In the genomic region with DNA sequence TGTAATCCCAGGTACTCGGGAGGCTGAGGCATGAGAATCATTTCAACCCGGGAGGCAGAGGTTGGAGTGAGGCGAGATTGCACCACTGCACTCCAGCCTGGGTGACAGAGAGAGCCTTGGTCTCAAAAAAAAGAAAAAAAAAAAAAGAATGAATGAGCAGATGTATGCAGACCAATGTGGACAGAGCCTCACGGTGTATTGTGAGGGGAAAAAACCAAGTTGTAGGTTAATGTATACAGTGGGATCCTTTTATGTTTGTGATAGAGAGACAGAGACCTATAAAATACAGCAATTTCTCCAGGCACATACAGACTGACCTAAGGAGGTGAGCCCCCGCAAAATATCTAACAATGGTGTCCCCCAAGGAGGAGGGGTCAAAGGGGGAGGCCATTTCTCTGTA, we compare ENCODE assay signal across 18 cellular contexts. TPM values are rescaled to one million over a fixed set of nuclear protein-coding genes. Genes with fewer than 3 reads are reported as not detected.
A peak's percentile ranks its signal among the peaks of the same experiment; 100 is the strongest.
DNase-seq lines count a peak whose midpoint lies in the region; ATAC-seq and TF ChIP-seq lines count a peak whose summit lies in the region.
"Had no signal": no experiment of that assay in that cellular context is flagged by ENCODE, and none has a peak within 500 bp of the region (broad histone marks: within the 10 kb centered on the region; RNA-seq: fewer than 3 reads in every experiment).

No MANE protein-coding gene starts in this region.

- ATAC-seq in SK-N-SH treated with all-trans-retinoic acid at 6 μM for 48 hours (no peak), lung (ENCODE audit: insufficient read depth, low FRiP score) (no peak)
- ATAC-seq in naive thymus-derived CD8-positive, alpha-beta T cell: no peak

- CTCF ChIA-PET in SK-N-SH (lab: Yijun Ruan, JAX): interaction anchor here (0.9 to 3.3 kb wide), 4 partner anchors 11 to 95 kb away, joined by 5 to 27 read pairs (median 16); a partner anchor contains a TSS

- no peak overlapping the region for H3K4me3 Mint-ChIP-seq in chondrocyte (ENCODE audit: unreplicated experiment)
- H3K4me3 Mint-ChIP-seq in naive thymus-derived CD8-positive, alpha-beta T cell: no peak overlapping the region
- H3K4me3 Mint-ChIP-seq in activated T-helper 1 cell treated with anti-CD3 and anti-CD28 coated beads, Interleukin-12 subunit alpha, Interleukin-12 subunit beta, Interleukin-2, Interleukin-4 antibody, amounts not matched to agents 30 ng/mL and 10 ng/mL and 1 ng/mL, durations not matched to agents 14 hours and 24 hours and 36 hours: no peak overlapping the region
- H3K4me3 Mint-ChIP-seq: activated naive CD4-positive, alpha-beta T cell treated with anti-CD3 and anti-CD28 coated beads, Interleukin-2, amount 10 ng/mL, durations not matched to agents 7 days and 5 days had no signal

- H3K9me3 ChIP-seq in SK-N-SH: no peaks in the 10 kb centered on the region
- H3K9me3 ChIP-seq in lung (ENCODE audit: control insufficient read depth in 2 of 2, insufficient read depth in 1 of 2, low read length in 1 of 2): no peaks in the 10 kb centered on the region
- no peaks in the 10 kb centered on the region for H3K9me3 ChIP-seq in tibial artery
- H3K9me3 ChIP-seq: neutrophil had no signal

- no peaks in the 10 kb centered on the region for H4K20me1 ChIP-seq in SK-N-SH (ENCODE audit: insufficient read depth)

- no peak overlapping the region for H3K4me3 ChIP-seq in SK-N-SH (ENCODE audit: low read depth in 2 of 2, low read length in 1 of 2)
- H3K4me3 ChIP-seq in lung: no peak overlapping the region
- no peak overlapping the region for H3K4me3 ChIP-seq in tibial artery
- H3K4me3 ChIP-seq: GM23248 had no signal

- H3F3A ChIP-seq in SK-N-SH (replicated peaks; ENCODE audit: insufficient read depth): peaks cover 58% of the 10 kb centered on the region

- H3K27me3 ChIP-seq in SK-N-SH (ENCODE audit: insufficient read depth): no peaks in the 10 kb centered on the region
- no peaks in the 10 kb centered on the region for H3K27me3 ChIP-seq in lung (ENCODE audit: control insufficient read depth, insufficient read depth)
- no peaks in the 10 kb centered on the region for H3K27me3 ChIP-seq in tibial artery

- POLR2A ChIA-PET in SK-N-SH (lab: Yijun Ruan, JAX): no interaction called here
- POLR2A ChIA-PET in naive thymus-derived CD8-positive, alpha-beta T cell (lab: Charles Lee): no interaction called here

- intact Hi-C loops in tibial artery (cut with DNase I; ENCODE audit: low total_unique reads): no loop called here
- intact Hi-C loops in activated T-helper 1 cell treated with anti-CD3 and anti-CD28 coated beads, Interleukin-12 subunit alpha, Interleukin-12 subunit beta, Interleukin-2, Interleukin-4 antibody, amounts not matched to agents 30 ng/mL and 10 ng/mL and 1 ng/mL, durations not matched to agents 14 hours and 24 hours and 36 hours (cut with micrococcal nuclease): no loop called here

- peak overlapping the region; percentile 63 for H3K27ac Mint-ChIP-seq in chondrocyte (ENCODE audit: unreplicated experiment)
- H3K27ac Mint-ChIP-seq in naive thymus-derived CD8-positive, alpha-beta T cell: no peak overlapping the region
- H3K27ac Mint-ChIP-seq in activated T-helper 1 cell treated with anti-CD3 and anti-CD28 coated beads, Interleukin-12 subunit alpha, Interleukin-12 subunit beta, Interleukin-2, Interleukin-4 antibody, amounts not matched to agents 30 ng/mL and 10 ng/mL and 1 ng/mL, durations not matched to agents 14 hours and 24 hours and 36 hours: no peak overlapping the region
- H3K27ac Mint-ChIP-seq: activated naive CD4-positive, alpha-beta T cell treated with anti-CD3 and anti-CD28 coated beads, Interleukin-2, amount 10 ng/mL, durations not matched to agents 7 days and 5 days had no signal

- H3K36me3 Mint-ChIP-seq in chondrocyte (ENCODE audit: low read depth): peaks cover 8% of the 10 kb centered on the region
- no peaks in the 10 kb centered on the region for H3K36me3 Mint-ChIP-seq in naive thymus-derived CD8-positive, alpha-beta T cell
- H3K36me3 Mint-ChIP-seq in activated T-helper 1 cell treated with anti-CD3 and anti-CD28 coated beads, Interleukin-12 subunit alpha, Interleukin-12 subunit beta, Interleukin-2, Interleukin-4 antibody, amounts not matched to agents 30 ng/mL and 10 ng/mL and 1 ng/mL, durations not matched to agents 14 hours and 24 hours and 36 hours (ENCODE audit: low read depth): no peaks in the 10 kb centered on the region
- H3K36me3 Mint-ChIP-seq: activated naive CD4-positive, alpha-beta T cell treated with anti-CD3 and anti-CD28 coated beads, Interleukin-2, amount 10 ng/mL, durations not matched to agents 7 days and 5 days had no signal

- no peak for DNase-seq in SK-N-SH
- DNase-seq in chondrocyte (ENCODE audit: low spot score): no peak
- no peak for DNase-seq in lung (ENCODE audit: low spot score)
- no peak for DNase-seq in tibial artery
- no peak for DNase-seq in NCI-H524 (lab: John Stamatoyannopoulos, UW)
- DNase-seq in naive thymus-derived CD8-positive, alpha-beta T cell: no peak
- no peak for DNase-seq in activated T-helper 1 cell treated with anti-CD3 and anti-CD28 coated beads, Interleukin-12 subunit alpha, Interleukin-12 subunit beta, Interleukin-2, Interleukin-4 antibody, amounts not matched to agents 30 ng/mL and 10 ng/mL and 1 ng/mL, durations not matched to agents 14 hours and 24 hours and 36 hours (ENCODE audit: low spot score)
- DNase-seq: activated naive CD4-positive, alpha-beta T cell treated with anti-CD3 and anti-CD28 coated beads, Interleukin-2, amount 10 ng/mL, durations not matched to agents 7 days and 5 days; activated T-cell treated with anti-CD3 and anti-CD28 coated beads, Interleukin-2, amount 50 U/mL, for 1 hour; erythroblast; GM23248; midbrain; NCI-H2029; stimulated activated CD4-positive, alpha-beta T cell treated with anti-CD3 and anti-CD28 coated beads, Interleukin-4, amount 100 ng/mL, for 4 hours; stimulated activated CD8-positive, alpha-beta memory T cell treated with anti-CD3 and anti-CD28 coated beads, Interleukin-4, amount 100 ng/mL, for 48 hours had no signal

- TF ChIP-seq EP300 in SK-N-SH (IDR thresholded peaks at IDR 0.05; ENCODE audit: borderline replicate concordance in 1 of 2, low read depth in 1 of 2, low read length in 1 of 2): no peak

- peak overlapping the region; percentile 51; the same call in 1 of the 2 replicates for H3K4me2 ChIP-seq in SK-N-SH

- H2AFZ ChIP-seq in SK-N-SH (ENCODE audit: low read depth): no peak overlapping the region
- H2AFZ ChIP-seq: GM23248 had no signal

- H3K27ac ChIP-seq in SK-N-SH (ENCODE audit: low read depth in 2 of 2, low read length in 1 of 2) (peak overlapping the region; percentile 86 to 98), lung (ENCODE audit: low read depth in 1 of 2, low read length in 1 of 2) (peak overlapping the region; percentile 69 to 92), tibial artery (peak overlapping the region; percentile 84 to 89)
- H3K27ac ChIP-seq: 22Rv1, GM23248, neutrophil had no signal

- 97% methylated on average over 4 of the region's 5 CpGs for WGBS in SK-N-SH (ENCODE audit: low lambda C conversion rate)
- 82 to 89% methylated on average over 5 of the region's 5 CpGs for WGBS in lung, 2 donors

- peak overlapping the region; percentile 46; the same call in 1 of the 2 replicates for H3K9ac ChIP-seq in SK-N-SH
- H3K9ac ChIP-seq: GM23248 had no signal

- H3K36me3 ChIP-seq in SK-N-SH (replicated peaks in 1 of 2; ENCODE audit: control insufficient read depth in 1 of 2, insufficient read depth in 2 of 2, low read length in 1 of 2) (peaks cover 41 to 57% of the 10 kb centered on the region in 2 experiments), lung (ENCODE audit: control insufficient read depth in 2 of 2, insufficient read depth in 2 of 2, low read length in 2 of 2) (peaks cover 21 to 25% of the 10 kb centered on the region in 2 donors), tibial artery (peaks cover 65 to 73% (median 67%) of the 10 kb centered on the region in 3 donors)
- H3K36me3 ChIP-seq: neutrophil had no signal

- H3K79me2 ChIP-seq in SK-N-SH (ENCODE audit: insufficient read depth): peaks cover under 1% of the 10 kb centered on the region; the same call in 1 of the 2 replicates

- H3K27me3 Mint-ChIP-seq in chondrocyte (ENCODE audit: low read depth): no peaks in the 10 kb centered on the region
- H3K27me3 Mint-ChIP-seq in naive thymus-derived CD8-positive, alpha-beta T cell: peaks cover 3 to 18% (median 8%) of the 10 kb centered on the region in 5 donors
- no peaks in the 10 kb centered on the region for H3K27me3 Mint-ChIP-seq in activated T-helper 1 cell treated with anti-CD3 and anti-CD28 coated beads, Interleukin-12 subunit alpha, Interleukin-12 subunit beta, Interleukin-2, Interleukin-4 antibody, amounts not matched to agents 30 ng/mL and 10 ng/mL and 1 ng/mL, durations not matched to agents 14 hours and 24 hours and 36 hours (ENCODE audit: insufficient read depth)

- TF ChIP-seq CTCF in SK-N-SH (IDR thresholded peaks at IDR 0.05) (no peak), chondrocyte (IDR thresholded peaks at IDR 0.05) (no peak), lung (IDR thresholded peaks at IDR 0.05; ENCODE audit: control extremely low read depth, extremely low read depth) (no peak), tibial artery (IDR thresholded peaks at IDR 0.05) (no peak)

- H3K9me2 ChIP-seq in SK-N-SH: no peaks in the 10 kb centered on the region

- peaks cover 35% of the 10 kb centered on the region for H3K4me1 Mint-ChIP-seq in chondrocyte (ENCODE audit: low read depth)
- peaks cover 11 to 21% (median 14%) of the 10 kb centered on the region in 4 donors for H3K4me1 Mint-ChIP-seq in naive thymus-derived CD8-positive, alpha-beta T cell
- H3K4me1 Mint-ChIP-seq in activated T-helper 1 cell treated with anti-CD3 and anti-CD28 coated beads, Interleukin-12 subunit alpha, Interleukin-12 subunit beta, Interleukin-2, Interleukin-4 antibody, amounts not matched to agents 30 ng/mL and 10 ng/mL and 1 ng/mL, durations not matched to agents 14 hours and 24 hours and 36 hours (ENCODE audit: low read depth): peaks cover 19% of the 10 kb centered on the region

- H3K9me3 Mint-ChIP-seq in chondrocyte (ENCODE audit: low read depth): no peaks in the 10 kb centered on the region
- H3K9me3 Mint-ChIP-seq in naive thymus-derived CD8-positive, alpha-beta T cell: no peaks in the 10 kb centered on the region
- no peaks in the 10 kb centered on the region for H3K9me3 Mint-ChIP-seq in activated T-helper 1 cell treated with anti-CD3 and anti-CD28 coated beads, Interleukin-12 subunit alpha, Interleukin-12 subunit beta, Interleukin-2, Interleukin-4 antibody, amounts not matched to agents 30 ng/mL and 10 ng/mL and 1 ng/mL, durations not matched to agents 14 hours and 24 hours and 36 hours
- H3K9me3 Mint-ChIP-seq: activated naive CD4-positive, alpha-beta T cell treated with anti-CD3 and anti-CD28 coated beads, Interleukin-2, amount 10 ng/mL, durations not matched to agents 7 days and 5 days had no signal

- H3K4me1 ChIP-seq in SK-N-SH (ENCODE audit: control insufficient read depth in 1 of 2, insufficient read depth in 2 of 2, low read depth in 1 of 2, low read length in 1 of 2) (peaks cover 36 to 37% of the 10 kb centered on the region in 2 experiments), lung (ENCODE audit: control insufficient read depth in 2 of 2, insufficient read depth in 2 of 2, low read length in 2 of 2) (peaks cover 22 to 26% of the 10 kb centered on the region in 2 donors), tibial artery (peaks cover 7 to 76% (median 62%) of the 10 kb centered on the region in 4 donors)

- no peak for TF ChIP-seq RAD21 in SK-N-SH (IDR thresholded peaks at IDR 0.05; ENCODE audit: low read length)

RNA-seq across cellular contexts. Expression of a gene that starts 11.7 kb away (rescaled TPM):
- polyA plus RNA-seq in SK-N-SH (2012; rRNA removed) (548 and 676 TPM in 2 replicates), lung (100 to 1,000 TPM in 1 of 2 donors, 10 to 100 TPM in 1; 85.0 to 457 TPM)
- 278 and 460 TPM in 2 replicates for polyA plus RNA-seq in SK-N-SH (2012; cell fraction: cytosol; rRNA removed)
- 675 and 717 TPM in 2 replicates for polyA plus RNA-seq in SK-N-SH (2012; cell fraction: nucleus; rRNA removed)
- total RNA-seq in chondrocyte (7.1 to 22.3 TPM (median 17.7 TPM) in 3 replicates), lung (100 to 1,000 TPM; 194 to 476 TPM)
- not detected for total RNA-seq in naive thymus-derived CD8-positive, alpha-beta T cell
- not detected for polyA plus RNA-seq in naive thymus-derived CD8-positive, alpha-beta T cell
- total RNA-seq in activated T-helper 1 cell treated with anti-CD3 and anti-CD28 coated beads, Interleukin-12 subunit alpha, Interleukin-12 subunit beta, Interleukin-2, Interleukin-4 antibody, amounts not matched to agents 30 ng/mL and 10 ng/mL and 1 ng/mL, durations not matched to agents 14 hours and 24 hours and 36 hours: not detected in 2 replicates
